Comparison of ENCODE assay signal across 31 cellular contexts in genomic region chr18:10022365-10022764, GRCh38.
"Had no signal": no experiment of that assay in that cellular context is flagged by ENCODE, and none has a peak within 500 bp of the region (broad histone marks: within the 10 kb centered on the region; RNA-seq: fewer than 3 reads in every experiment).

No MANE protein-coding gene starts in this region.

- H3K4me3 ChIP-seq: MG63, Peyer's patch, SJSA1 had no signal

- H3K4me3 Mint-ChIP-seq: activated CD4-positive, alpha-beta T cell treated with anti-CD3 and anti-CD28 coated beads, Interleukin-2, amount 10 ng/mL, durations not matched to agents 24 days and 14 days; activated CD8-positive, alpha-beta T cell treated with anti-CD3 and anti-CD28 coated beads for 36 hours; activated naive CD4-positive, alpha-beta T cell treated with anti-CD3 and anti-CD28 coated beads, Interleukin-2, amount 50 U/mL, for 24 hours; activated naive CD8-positive, alpha-beta T cell treated with anti-CD3 and anti-CD28 coated beads, Interleukin-2, amount 10 ng/mL, durations not matched to agents 7 days and 5 days; activated T-cell treated with anti-CD3 and anti-CD28 coated beads, Interleukin-2, amount 50 U/mL, for 72 hours; activated T-helper 17 cell treated with anti-CD3 and anti-CD28 coated beads, Interleukin-2, amount 50 U/mL, for 72 hours; brain; T-helper 1 cell treated with Interleukin-12 subunit alpha and Interleukin-12 subunit beta and Interleukin-4 antibody, amounts not matched to agents 30 μg/mL and 1 μg/mL, for 36 hours; T-helper 2 cell treated with Interferon-gamma antibody and Interleukin-4, amounts not matched to agents 5 μg/mL and 100 μg/mL, for 36 hours had no signal

- H3K9me3 Mint-ChIP-seq: activated CD4-positive, alpha-beta T cell treated with anti-CD3 and anti-CD28 coated beads, Interleukin-2, amount 10 ng/mL, durations not matched to agents 24 days and 14 days; activated CD8-positive, alpha-beta T cell treated with anti-CD3 and anti-CD28 coated beads for 36 hours; activated naive CD4-positive, alpha-beta T cell treated with anti-CD3 and anti-CD28 coated beads, Interleukin-2, amount 50 U/mL, for 24 hours; activated naive CD8-positive, alpha-beta T cell treated with anti-CD3 and anti-CD28 coated beads, Interleukin-2, amount 10 ng/mL, durations not matched to agents 7 days and 5 days; activated T-cell treated with anti-CD3 and anti-CD28 coated beads, Interleukin-2, amount 50 U/mL, for 72 hours; activated T-helper 17 cell treated with anti-CD3 and anti-CD28 coated beads, Interleukin-2, amount 50 U/mL, for 72 hours; T-helper 1 cell treated with Interleukin-12 subunit alpha and Interleukin-12 subunit beta and Interleukin-4 antibody, amounts not matched to agents 30 μg/mL and 1 μg/mL, for 36 hours; T-helper 2 cell treated with Interferon-gamma antibody and Interleukin-4, amounts not matched to agents 5 μg/mL and 100 μg/mL, for 36 hours had no signal

- H3K27me3 ChIP-seq: MG63, Peyer's patch, SJSA1 had no signal

- H3K27ac ChIP-seq: Peyer's patch, SJSA1 had no signal

- ATAC-seq: activated CD8-positive, alpha-beta T cell treated with anti-CD3 and anti-CD28 coated beads for 36 hours; activated T-cell treated with anti-CD3 and anti-CD28 coated beads, Interleukin-2, amount 50 U/mL, for 72 hours; activated T-helper 17 cell treated with anti-CD3 and anti-CD28 coated beads, Interleukin-2, amount 50 U/mL, for 72 hours; PC-3 had no signal

- H3K4me1 ChIP-seq: Peyer's patch had no signal

- DNase-seq: activated CD4-positive, alpha-beta T cell treated with anti-CD3 and anti-CD28 coated beads, Interleukin-2, amount 10 ng/mL, durations not matched to agents 24 days and 14 days; activated CD4-positive, alpha-beta T cell treated with anti-CD3 and anti-CD28 coated beads, Interleukin-2, amount 50 U/mL, for 4 hours; activated CD8-positive, alpha-beta T cell treated with anti-CD3 and anti-CD28 coated beads for 36 hours; activated effector memory CD4-positive, alpha-beta T cell treated with anti-CD3 and anti-CD28 coated beads, Interleukin-2, amount 50 U/mL, for 16 hours; activated naive CD4-positive, alpha-beta T cell treated with Interleukin-2 at 50 U/mL for 16 hours; activated naive CD8-positive, alpha-beta T cell treated with anti-CD3 and anti-CD28 coated beads, Interleukin-2, amount 10 ng/mL, durations not matched to agents 7 days and 5 days; activated T-cell treated with anti-CD3 and anti-CD28 coated beads, Interleukin-2, amount 50 U/mL, for 1 hour; activated T-cell treated with anti-CD3 and anti-CD28 coated beads, Interleukin-2, amount 50 U/mL, for 72 hours; central memory CD4-positive, alpha-beta T cell; Kasumi-1; KG1; MG63; NCI-H1048; NCI-H1105 treated with DMSO at 0.1 percent for 48 hours; NCI-H1436; NCI-H1694; NCI-H1930; NCI-H2081 treated with DMSO at 0.1 percent for 48 hours; NCI-H345; NCI-H524 treated with DMSO at 0.1 percent for 48 hours; PC-3; RPMI8226; SHP77 treated with DMSO at 0.1 percent for 48 hours; SK-N-SH had no signal

- H3K4me1 Mint-ChIP-seq: activated CD4-positive, alpha-beta T cell treated with anti-CD3 and anti-CD28 coated beads, Interleukin-2, amount 10 ng/mL, durations not matched to agents 24 days and 14 days; activated naive CD4-positive, alpha-beta T cell treated with anti-CD3 and anti-CD28 coated beads, Interleukin-2, amount 50 U/mL, for 24 hours; activated naive CD8-positive, alpha-beta T cell treated with anti-CD3 and anti-CD28 coated beads, Interleukin-2, amount 10 ng/mL, durations not matched to agents 7 days and 5 days; activated T-helper 17 cell treated with anti-CD3 and anti-CD28 coated beads, Interleukin-2, amount 50 U/mL, for 72 hours; brain had no signal

- H3K36me3 Mint-ChIP-seq: activated naive CD4-positive, alpha-beta T cell treated with anti-CD3 and anti-CD28 coated beads, Interleukin-2, amount 50 U/mL, for 24 hours; activated naive CD8-positive, alpha-beta T cell treated with anti-CD3 and anti-CD28 coated beads, Interleukin-2, amount 10 ng/mL, durations not matched to agents 7 days and 5 days; brain had no signal

- H3K9me3 ChIP-seq: MG63, Peyer's patch, SJSA1, SK-N-SH had no signal

- H3K36me3 ChIP-seq: MG63, Peyer's patch, SJSA1 had no signal

- H3K27me3 Mint-ChIP-seq: activated CD8-positive, alpha-beta T cell treated with anti-CD3 and anti-CD28 coated beads for 36 hours; activated naive CD4-positive, alpha-beta T cell treated with anti-CD3 and anti-CD28 coated beads, Interleukin-2, amount 50 U/mL, for 24 hours; brain had no signal

- H3K27ac Mint-ChIP-seq: activated CD4-positive, alpha-beta T cell treated with anti-CD3 and anti-CD28 coated beads, Interleukin-2, amount 10 ng/mL, durations not matched to agents 24 days and 14 days; activated CD8-positive, alpha-beta T cell treated with anti-CD3 and anti-CD28 coated beads for 36 hours; activated naive CD4-positive, alpha-beta T cell treated with anti-CD3 and anti-CD28 coated beads, Interleukin-2, amount 50 U/mL, for 24 hours; activated naive CD8-positive, alpha-beta T cell treated with anti-CD3 and anti-CD28 coated beads, Interleukin-2, amount 10 ng/mL, durations not matched to agents 7 days and 5 days; activated T-cell treated with anti-CD3 and anti-CD28 coated beads, Interleukin-2, amount 50 U/mL, for 72 hours; activated T-helper 17 cell treated with anti-CD3 and anti-CD28 coated beads, Interleukin-2, amount 50 U/mL, for 72 hours; brain; T-helper 1 cell treated with Interleukin-12 subunit alpha and Interleukin-12 subunit beta and Interleukin-4 antibody, amounts not matched to agents 30 μg/mL and 1 μg/mL, for 36 hours; T-helper 2 cell treated with Interferon-gamma antibody and Interleukin-4, amounts not matched to agents 5 μg/mL and 100 μg/mL, for 36 hours had no signal
